Comparison of ENCODE assay signal across 12 cellular contexts in the genomic region with DNA sequence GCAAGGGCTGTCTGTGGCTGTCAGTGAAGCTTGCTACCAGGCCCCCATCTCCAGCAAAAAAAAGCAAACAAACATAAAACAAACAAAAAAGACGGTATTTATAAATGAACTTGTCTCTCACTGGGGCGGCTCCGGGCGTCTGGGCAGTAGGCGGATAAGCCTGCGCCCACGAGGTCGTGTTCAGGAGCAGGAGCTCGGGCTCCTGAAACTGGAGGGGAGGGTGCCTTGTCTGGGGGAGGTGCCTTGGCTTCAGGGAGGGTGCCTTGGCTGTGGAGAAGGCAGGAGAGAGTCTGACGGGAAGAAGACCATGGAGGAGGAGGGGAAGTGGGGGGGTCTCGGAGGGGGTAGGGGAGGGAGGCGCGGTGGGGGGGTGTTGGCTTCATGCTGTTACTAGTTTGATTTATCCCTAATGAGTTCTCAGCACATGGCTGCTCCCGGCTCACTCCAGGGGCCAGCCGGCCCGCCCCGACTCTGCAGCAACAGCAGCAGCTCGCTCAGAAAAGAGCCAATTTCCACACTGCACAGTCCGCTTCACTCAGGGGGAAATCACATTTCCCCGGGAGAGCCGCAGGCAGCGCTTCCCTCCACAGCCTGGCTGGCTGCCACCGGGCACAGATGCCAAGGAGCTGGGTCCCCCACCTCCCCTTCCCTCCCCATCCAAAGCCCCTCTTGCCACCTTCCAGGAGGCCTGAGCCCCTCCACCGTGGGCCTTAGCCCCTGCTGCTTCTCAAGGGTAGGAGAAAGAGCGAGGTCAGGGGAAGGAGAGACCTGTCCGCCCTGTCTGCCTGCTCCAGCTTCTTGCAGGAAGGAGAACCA. TPM values are rescaled to one million over a fixed set of nuclear protein-coding genes. Genes with fewer than 3 reads are reported as not detected.
DNase-seq lines count a peak whose midpoint lies in the region; ATAC-seq and TF ChIP-seq lines count a peak whose summit lies in the region.
"Had no signal": no experiment of that assay in that cellular context is flagged by ENCODE, and none has a peak within 500 bp of the region (broad histone marks: within the 10 kb centered on the region; RNA-seq: fewer than 3 reads in every experiment).

No MANE protein-coding gene starts in this region.

- DNase-seq in NCI-H1092 treated with DMSO at 0.1 percent for 48 hours (lab: John Stamatoyannopoulos, UW) (peak; percentile 53), NCI-H1092 (lab: John Stamatoyannopoulos, UW) (no peak), coronary artery (ENCODE audit: low spot score) (no peak), tibial artery (peak; percentile 51 to 73), SK-N-DZ (ENCODE audit: low spot score) (no peak), caudate nucleus (lab: John Stamatoyannopoulos, UW) (no peak)
- DNase-seq: ACHN; activated B cell treated with CpG ODN at 0.5 μM for 24 hours; H9; naive thymus-derived CD8-positive, alpha-beta T cell had no signal

- H3K27ac ChIP-seq in coronary artery: peak overlapping the region; percentile 47 to 77
- peak overlapping the region; percentile 45 for H3K27ac ChIP-seq in mesodermal cell (ENCODE audit: low read depth, low read length, severe bottlenecking)
- H3K27ac ChIP-seq in tibial artery: no peak overlapping the region
- H3K27ac ChIP-seq in caudate nucleus (ENCODE audit: low read depth, low read length): no peak overlapping the region

- H3K27me3 ChIP-seq in tibial artery: peaks cover 0 to 3% of the 10 kb centered on the region in 2 donors

- no peak for TF ChIP-seq CTCF in coronary artery (IDR thresholded peaks at IDR 0.05)
- TF ChIP-seq CTCF in tibial artery (IDR thresholded peaks at IDR 0.05): no peak

- H3K36me3 ChIP-seq in mesodermal cell (ENCODE audit: control insufficient read depth, insufficient read depth, low read length): no peaks in the 10 kb centered on the region
- H3K36me3 ChIP-seq in tibial artery: no peaks in the 10 kb centered on the region

- ATAC-seq in HG02981 (IDR thresholded peaks at IDR 0.05; ENCODE audit: unreplicated experiment): no peak
- ATAC-seq: naive thymus-derived CD8-positive, alpha-beta T cell had no signal

- H3K4me3 ChIP-seq in coronary artery (peak overlapping the region; percentile 25), mesodermal cell (ENCODE audit: extremely low read depth, insufficient read depth, low read length, poor library complexity, severe bottlenecking) (no peak overlapping the region), tibial artery (no peak overlapping the region)

- intact Hi-C loops in tibial artery (cut with DNase I; ENCODE audit: low total_unique reads): no loop called here

- 69 to 75% methylated on average over 9 to 21 of the region's 26 CpGs for WGBS in mesodermal cell (ENCODE audit: insufficient coverage in 2 of 2), 2 experiments

- H3K4me1 ChIP-seq in mesodermal cell (ENCODE audit: control insufficient read depth, insufficient read depth, low read length, poor library complexity, severe bottlenecking) (peaks cover 34% of the 10 kb centered on the region), tibial artery (peaks cover 0 to 13% (median 6%) of the 10 kb centered on the region in 4 donors)

- H3K9me3 ChIP-seq in mesodermal cell (ENCODE audit: control insufficient read depth, low read length): no peaks in the 10 kb centered on the region
- no peaks in the 10 kb centered on the region for H3K9me3 ChIP-seq in tibial artery

RNA-seq across cellular contexts. Expression of gene PSD4, which starts 38.7 kb away (rescaled TPM):
- 1.7 TPM for polyA plus RNA-seq in mesodermal cell (2013, experiment 1 of 2)
- 1.8 TPM for polyA plus RNA-seq in mesodermal cell (2013, experiment 2 of 2)
- not detected in 2 replicates for polyA plus RNA-seq in SK-N-DZ (2014; cell fraction: cytosol; rRNA removed)
- polyA plus RNA-seq in SK-N-DZ (2014; cell fraction: nucleus; rRNA removed): not detected in 2 replicates

Comparison
In these comparisons a context has a peak if more than half of its experiments do, and no peak if none do; other contexts are left out.
1. DNase-seq: peak in NCI-H1092 treated with DMSO at 0.1 percent for 48 hours (single experiment) and tibial artery (2 of 2); none in NCI-H1092 (single experiment), coronary artery (single experiment), SK-N-DZ (single experiment) and caudate nucleus (0 of 61).
2. H3K27ac ChIP-seq: peak in coronary artery (2 of 2) and mesodermal cell (single experiment); none in tibial artery (0 of 2) and caudate nucleus (single experiment).